8 cellular contexts compared by ENCODE assay signal in genomic region chr11:131688056-131688693, GRCh38.
DNase-seq lines count a peak whose midpoint lies in the region; TF ChIP-seq lines count a peak whose summit lies in the region.

No MANE protein-coding gene starts in this region.

- H3K27me3 ChIP-seq in H7 (ENCODE audit: control insufficient read depth, insufficient read depth, low read length): peaks cover 17% of the 10 kb centered on the region
- H3K27me3 ChIP-seq in adrenal gland: peaks cover 9% of the 10 kb centered on the region
- peaks cover 28% of the 10 kb centered on the region for H3K27me3 ChIP-seq in iPS-15b (ENCODE audit: control insufficient read depth, insufficient read depth, low read length)

- WGBS in adrenal gland, 4 donors: 18 to 23% (median 20%) methylated on average over 16 to 34 of the region's 34 CpGs

- no peak overlapping the region for H3K9ac ChIP-seq in iPS-15b (ENCODE audit: low read depth, low read length)

- H3K27ac ChIP-seq in adrenal gland: no peak overlapping the region

- H3K36me3 ChIP-seq in H7 (replicated peaks; ENCODE audit: control insufficient read depth, insufficient read depth, low read length) (no peaks in the 10 kb centered on the region), adrenal gland (replicated peaks in 1 of 2) (no peaks in the 10 kb centered on the region), iPS-15b (ENCODE audit: control insufficient read depth, insufficient read depth, low read length) (no peaks in the 10 kb centered on the region)

- H3K4me1 ChIP-seq in adrenal gland (replicated peaks in 1 of 2) (no peaks in the 10 kb centered on the region), iPS-15b (ENCODE audit: control insufficient read depth, insufficient read depth, low read length) (no peaks in the 10 kb centered on the region)

- no peaks in the 10 kb centered on the region for H3K4me1 Mint-ChIP-seq in activated naive CD4-positive, alpha-beta T cell treated with anti-CD3 and anti-CD28 coated beads, Interleukin-2, amount 10 ng/mL, durations not matched to agents 7 days and 5 days

- intact Hi-C loops in adrenal gland (cut with DNase I): no loop called here

- peaks cover 13% of the 10 kb centered on the region for H3K27me3 Mint-ChIP-seq in activated naive CD4-positive, alpha-beta T cell treated with anti-CD3 and anti-CD28 coated beads, Interleukin-2, amount 10 ng/mL, durations not matched to agents 7 days and 5 days

- H3K9me3 ChIP-seq in adrenal gland (replicated peaks in 1 of 3) (no peaks in the 10 kb centered on the region), iPS-15b (ENCODE audit: control insufficient read depth, insufficient read depth, low read length) (no peaks in the 10 kb centered on the region)

- DNase-seq in activated naive CD4-positive, alpha-beta T cell treated with anti-CD3 and anti-CD28 coated beads, Interleukin-2, amount 10 ng/mL, durations not matched to agents 7 days and 5 days: peak; percentile 43
- no peak for DNase-seq in activated naive CD4-positive, alpha-beta T cell treated with anti-CD3 and anti-CD28 coated beads, Interleukin-2, amount 50 U/mL, for 16 hours
- DNase-seq in H7 (peak; percentile 98), MV-4-11 (lab: John Stamatoyannopoulos, UW) (peak; percentile 35), adrenal gland (peak in 6 of 7 donors; percentile 34 to 66 (median 42)), cerebellar nuclear complex (lab: John Stamatoyannopoulos, UW) (no peak)
- DNase-seq in stimulated activated CD4-positive, alpha-beta T cell treated with anti-CD3 and anti-CD28 coated beads, Interleukin-1b, Interleukin-23, amount 100 ng/mL, for 48 hours: peak; percentile 25

- no peak overlapping the region for H3K27ac Mint-ChIP-seq in activated naive CD4-positive, alpha-beta T cell treated with anti-CD3 and anti-CD28 coated beads, Interleukin-2, amount 10 ng/mL, durations not matched to agents 7 days and 5 days

- peak; percentile 34 to 81 (median 66) for TF ChIP-seq CTCF in adrenal gland (IDR thresholded peaks at IDR 0.05)

- H3K36me3 Mint-ChIP-seq in activated naive CD4-positive, alpha-beta T cell treated with anti-CD3 and anti-CD28 coated beads, Interleukin-2, amount 10 ng/mL, durations not matched to agents 7 days and 5 days: no peaks in the 10 kb centered on the region

- CTCF ChIA-PET in activated naive CD4-positive, alpha-beta T cell treated with anti-CD3 and anti-CD28 coated beads, Interleukin-2, amount 10 ng/mL, durations not matched to agents 7 days and 5 days (lab: Charles Lee): interaction anchor here (1.0 to 1.9 kb wide), 6 partner anchors 9 to 594 kb away, joined by 3 to 14 read pairs (median 4); no protein-coding TSS in a partner anchor

- no peak for TF ChIP-seq POLR2A in adrenal gland (IDR thresholded peaks at IDR 0.05)

- H3K4me3 Mint-ChIP-seq in activated naive CD4-positive, alpha-beta T cell treated with anti-CD3 and anti-CD28 coated beads, Interleukin-2, amount 10 ng/mL, durations not matched to agents 7 days and 5 days: no peak overlapping the region

- H3K4me3 ChIP-seq in H7 (ENCODE audit: insufficient read depth, low read depth, low read length) (no peak overlapping the region), adrenal gland (no peak overlapping the region), iPS-15b (ENCODE audit: low read depth, low read length) (peak overlapping the region; percentile 30)

- H3K9me3 Mint-ChIP-seq in activated naive CD4-positive, alpha-beta T cell treated with anti-CD3 and anti-CD28 coated beads, Interleukin-2, amount 10 ng/mL, durations not matched to agents 7 days and 5 days: no peaks in the 10 kb centered on the region

Comparison
In these comparisons a context has a peak if more than half of its experiments do, and no peak if none do; other contexts are left out.
1. DNase-seq: peak in activated naive CD4-positive, alpha-beta T cell treated with anti-CD3 and anti-CD28 coated beads, Interleukin-2, amount 10 ng/mL, durations not matched to agents 7 days and 5 days (single experiment), H7 (single experiment), MV-4-11 (single experiment), adrenal gland (6 of 7) and stimulated activated CD4-positive, alpha-beta T cell treated with anti-CD3 and anti-CD28 coated beads, Interleukin-1b, Interleukin-23, amount 100 ng/mL, for 48 hours (single experiment); none in activated naive CD4-positive, alpha-beta T cell treated with anti-CD3 and anti-CD28 coated beads, Interleukin-2, amount 50 U/mL, for 16 hours (single experiment) and cerebellar nuclear complex (0 of 2).